1 cellular context compared by ENCODE assay signal in genomic region chrX:136159615-136160025, GRCh38.
TF ChIP-seq lines count a peak whose summit lies in the region.

No MANE protein-coding gene starts in this region.

TF ChIP-seq in IMR-90, 13 proteins besides CTCF, POLR2A, EP300 and RAD21 (continued from another document):
- TF ChIP-seq CEBPB (IDR thresholded peaks at IDR 0.05; ENCODE audit: low read depth, low read length) (peak; percentile 42; the same call in 1 of the 2 replicates), MAFK (IDR thresholded peaks at IDR 0.05; ENCODE audit: low read depth, low read length) (no peak), MAZ (IDR thresholded peaks at IDR 0.05; ENCODE audit: borderline replicate concordance, low read depth, low read length) (no peak), ELK1 (IDR thresholded peaks at IDR 0.05; ENCODE audit: borderline replicate concordance, low read depth, low read length) (no peak), USF2 (IDR thresholded peaks at IDR 0.05; ENCODE audit: low read depth, low read length) (no peak), FOS (IDR thresholded peaks at IDR 0.05; ENCODE audit: low read depth, low read length) (no peak), MXI1 (IDR thresholded peaks at IDR 0.05; ENCODE audit: borderline replicate concordance, low read depth, low read length) (no peak)
